15 cellular contexts compared by ENCODE assay signal in genomic region chr12:69101505-69101904, GRCh38.
DNase-seq lines count a peak whose midpoint lies in the region; ATAC-seq, FAIRE-seq and TF ChIP-seq lines count a peak whose summit lies in the region.
"Had no signal": no experiment of that assay in that cellular context is flagged by ENCODE, and none has a peak within 500 bp of the region (broad histone marks: within the 10 kb centered on the region; RNA-seq: fewer than 3 reads in every experiment).

No MANE protein-coding gene starts in this region.

- WGBS in GM23248 (ENCODE audit: low coverage in 1 of 2, low lambda C conversion rate in 2 of 2, missing lambda C conversion rate in 2 of 2), 2 experiments = 15 to 17% methylated on average over 4 of the region's 4 CpGs
- WGBS in pancreas, 2 donors = 24 to 27% methylated on average over 4 of the region's 4 CpGs

- H3K4me1 ChIP-seq in GM23248 (ENCODE audit: insufficient read depth) = peaks cover 17% of the 10 kb centered on the region
- H3K4me1 ChIP-seq in pancreas = peaks cover 7 to 8% (median 7%) of the 10 kb centered on the region in 3 donors
- H3K4me1 ChIP-seq: Peyer's patch, stomach had no signal

- POLR2A ChIA-PET in CD4-positive, alpha-beta T cell (lab: Charles Lee) = no interaction called here

- no peaks in the 10 kb centered on the region for H4K20me1 ChIP-seq in GM23248 (ENCODE audit: insufficient read depth)

- H3K27ac Mint-ChIP-seq in CD4-positive, alpha-beta T cell = no peak overlapping the region
- H3K27ac Mint-ChIP-seq: activated CD4-positive, alpha-beta T cell treated with anti-CD3 and anti-CD28 coated beads for 36 hours; T-helper 1 cell treated with Interleukin-12 subunit alpha and Interleukin-12 subunit beta and Interleukin-4 antibody, amounts not matched to agents 30 μg/mL and 1 μg/mL, for 36 hours had no signal

- H3K27me3 Mint-ChIP-seq in CD4-positive, alpha-beta T cell = peaks cover 8% of the 10 kb centered on the region

- TF ChIP-seq CTCF in pancreas (IDR thresholded peaks at IDR 0.05) = no peak
- TF ChIP-seq CTCF in CD4-positive, alpha-beta T cell (IDR thresholded peaks at IDR 0.05) = no peak

- H3F3A ChIP-seq in GM23248 (ENCODE audit: insufficient read depth) = peaks cover 15% of the 10 kb centered on the region; the same call in 1 of the 2 replicates

- H3K79me2 ChIP-seq in GM23248 (ENCODE audit: insufficient read depth) = no peaks in the 10 kb centered on the region

- no peaks in the 10 kb centered on the region for H3K36me3 Mint-ChIP-seq in CD4-positive, alpha-beta T cell (ENCODE audit: low read depth)

- DNase-seq in GM23248 = no peak
- DNase-seq in NCI-H2196 treated with DMSO at 0.1 percent for 48 hours (lab: John Stamatoyannopoulos, UW; ENCODE audit: unreplicated experiment) = peak; percentile 78
- DNase-seq in fibroblast of gingiva (ENCODE audit: low read depth) = peak; percentile 99
- DNase-seq in pancreas = peak in 3 of 6 donors; percentile 60 to 67 (median 65)
- DNase-seq in AG08396 (ENCODE audit: low spot score) = no peak
- DNase-seq in CD4-positive, alpha-beta T cell = no peak
- DNase-seq: activated CD4-positive, alpha-beta T cell treated with anti-CD3 and anti-CD28 coated beads for 36 hours; activated T-cell treated with anti-CD3 and anti-CD28 coated beads for 4 hours; Peyer's patch; right cardiac atrium; stomach had no signal

- H3K4me3 Mint-ChIP-seq in CD4-positive, alpha-beta T cell = no peak overlapping the region
- H3K4me3 Mint-ChIP-seq: activated CD4-positive, alpha-beta T cell treated with anti-CD3 and anti-CD28 coated beads for 36 hours; T-helper 1 cell treated with Interleukin-12 subunit alpha and Interleukin-12 subunit beta and Interleukin-4 antibody, amounts not matched to agents 30 μg/mL and 1 μg/mL, for 36 hours had no signal

- no peaks in the 10 kb centered on the region for H3K9me3 Mint-ChIP-seq in CD4-positive, alpha-beta T cell
- H3K9me3 Mint-ChIP-seq: T-helper 1 cell treated with Interleukin-12 subunit alpha and Interleukin-12 subunit beta and Interleukin-4 antibody, amounts not matched to agents 30 μg/mL and 1 μg/mL, for 36 hours had no signal

- H3K9me3 ChIP-seq in GM23248 (ENCODE audit: low read depth) (no peaks in the 10 kb centered on the region), pancreas (no peaks in the 10 kb centered on the region)
- no peaks in the 10 kb centered on the region for H3K9me3 ChIP-seq in CD4-positive, alpha-beta T cell (ENCODE audit: control insufficient read depth, low read length)
- H3K9me3 ChIP-seq: HAP-1, Peyer's patch, stomach had no signal

- no peak overlapping the region for H3K4me3 ChIP-seq in GM23248
- H3K4me3 ChIP-seq in pancreas = no peak overlapping the region
- H3K4me3 ChIP-seq: HAP-1, Peyer's patch, stomach had no signal

- no peak overlapping the region for H3K9ac ChIP-seq in GM23248

- H3K27ac ChIP-seq in GM23248 (no peak overlapping the region), pancreas (peak overlapping the region in 1 of 4 donors; percentile 25)
- no peak overlapping the region for H3K27ac ChIP-seq in CD4-positive, alpha-beta T cell (ENCODE audit: low read depth, low read length)
- H3K27ac ChIP-seq: Peyer's patch, stomach had no signal

- no peaks in the 10 kb centered on the region for H3K4me1 Mint-ChIP-seq in CD4-positive, alpha-beta T cell (ENCODE audit: low read depth)

- FAIRE-seq in pancreas (lab: Jason Lieb, UNC) = no peak
- FAIRE-seq: frontal cortex had no signal

- H2AFZ ChIP-seq in GM23248 = 0 out of 2 replicates have a peak overlapping the region, but pooled peaks have one; percentile 2

- CTCF ChIA-PET in CD4-positive, alpha-beta T cell (lab: Charles Lee) = no interaction called here

- intact Hi-C loops in pancreas (cut with DNase I) = no loop called here
- intact Hi-C loops in CD4-positive, alpha-beta T cell (cut with DNase I, micrococcal nuclease) = no loop called here

- no peak overlapping the region for H3K4me2 ChIP-seq in GM23248 (ENCODE audit: unreplicated experiment)

- 0 out of 2 replicates have a peak, but pooled peaks cover 7% of the 10 kb centered on the region for H3K27me3 ChIP-seq in GM23248 (replicated peaks; ENCODE audit: insufficient read depth)
- no peaks in the 10 kb centered on the region for H3K27me3 ChIP-seq in pancreas
- H3K27me3 ChIP-seq in CD4-positive, alpha-beta T cell (ENCODE audit: control insufficient read depth, insufficient read depth, low read length) = peaks cover 9% of the 10 kb centered on the region
- H3K27me3 ChIP-seq: Peyer's patch, stomach had no signal

- ATAC-seq in pancreas = peak; percentile 88 to 99 (median 92)
- ATAC-seq in CD4-positive, alpha-beta T cell (ENCODE audit: poor library complexity) = no peak
- no peak for ATAC-seq in HG02571 (IDR thresholded peaks at IDR 0.05; ENCODE audit: unreplicated experiment)
- ATAC-seq: activated CD4-positive, alpha-beta T cell treated with anti-CD3 and anti-CD28 coated beads for 36 hours; right cardiac atrium had no signal

- in situ Hi-C loops in GM23248 (cut with MboI) = no loop called here

- H3K36me3 ChIP-seq in GM23248 (ENCODE audit: low read depth) (no peaks in the 10 kb centered on the region), pancreas (no peaks in the 10 kb centered on the region)
- H3K36me3 ChIP-seq: HAP-1, Peyer's patch, stomach had no signal

- no peaks in the 10 kb centered on the region for H3K9me2 ChIP-seq in GM23248 (ENCODE audit: insufficient read depth)

Comparison
In these comparisons a context has a peak if more than half of its experiments do, and no peak if none do; other contexts are left out.
1. DNase-seq: peak in NCI-H2196 treated with DMSO at 0.1 percent for 48 hours (single experiment) and fibroblast of gingiva (single experiment); none in GM23248 (single experiment), AG08396 (single experiment) and CD4-positive, alpha-beta T cell (0 of 10).
2. ATAC-seq: peak in pancreas (4 of 4); none in CD4-positive, alpha-beta T cell (single experiment) and HG02571 (single experiment).